ENCODE assay signal across 20 cellular contexts in genomic region chr1:160637065-160637464, GRCh38. TPM values are rescaled to one million over a fixed set of nuclear protein-coding genes. Genes with fewer than 3 reads are reported as not detected.
DNase-seq lines count a peak whose midpoint lies in the region; ATAC-seq, FAIRE-seq and TF ChIP-seq lines count a peak whose summit lies in the region.
"Had no signal": no experiment of that assay in that cellular context is flagged by ENCODE, and none has a peak within 500 bp of the region (broad histone marks: within the 10 kb centered on the region; RNA-seq: fewer than 3 reads in every experiment).

No MANE protein-coding gene starts in this region.

- no peak for DNase-seq in activated T-cell treated with anti-CD3 and anti-CD28 coated beads, Interleukin-2, amount 50 U/mL, for 4 hours
- no peak for DNase-seq in activated T-cell treated with anti-CD3 and anti-CD28 coated beads, Interleukin-2, amount 50 U/mL, for 48 hours
- no peak for DNase-seq in GM12878 (ENCODE audit: low read depth, low spot score)
- no peak for DNase-seq in spleen
- no peak for DNase-seq in foreskin melanocyte
- DNase-seq in cerebellum (ENCODE audit: low spot score) = no peak
- no peak for DNase-seq in smooth muscle cell (lab: John Stamatoyannopoulos, UW; ENCODE audit: unreplicated experiment)
- DNase-seq: ACHN; activated CD8-positive, alpha-beta memory T cell treated with anti-CD3 and anti-CD28 coated beads, Interleukin-2, amount 50 U/mL, for 4 hours; amniotic stem cell; cerebellar nuclear complex; kidney; NCI-H187; NK-92 treated with Interleukin-12 subunit alpha and Interleukin-12 subunit beta, amount 100 ng/mL, for 24 hours; retina; RPMI8226; uterus had no signal

- H3K4me2 ChIP-seq in GM12878 (ENCODE audit: control insufficient read depth, insufficient read depth) = peak overlapping the region; percentile 47
- H3K4me2 ChIP-seq in smooth muscle cell = no peak overlapping the region
- H3K4me2 ChIP-seq: hepatocyte had no signal

- intact Hi-C loops in GM12878 (cut with micrococcal nuclease; ENCODE audit: unreplicated experiment) (no loop called here), spleen (cut with DNase I; ENCODE audit: low total_unique reads) (no loop called here)

- no peak for FAIRE-seq in GM12878 (lab: Jason Lieb, UNC)
- FAIRE-seq: kidney had no signal

- H3K4me3 ChIP-seq in HUES64 (ENCODE audit: low read length) (no peak overlapping the region), GM12878 (no peak overlapping the region), spleen (no peak overlapping the region), smooth muscle cell (no peak overlapping the region)
- H3K4me3 ChIP-seq: hepatocyte, uterus had no signal

- peaks cover 92% of the 10 kb centered on the region for H3K4me1 Mint-ChIP-seq in activated T-cell treated with anti-CD3 and anti-CD28 coated beads, Interleukin-2, amount 50 U/mL, for 4 hours (ENCODE audit: low read depth)

- no TSS peak for BruUV-seq in GM12878 (replicated peaks; lab: Mats Ljungman, UMichigan)

- H3K4me3 Mint-ChIP-seq in activated T-cell treated with anti-CD3 and anti-CD28 coated beads, Interleukin-2, amount 50 U/mL, for 4 hours = peak overlapping the region; percentile 76

- H3K4me1 ChIP-seq in HUES64 (ENCODE audit: insufficient read depth, low read length) (peaks cover 6% of the 10 kb centered on the region; the same call in 1 of the 2 replicates), GM12878 (ENCODE audit: control insufficient read depth, insufficient read depth, low read length) (peaks cover 51% of the 10 kb centered on the region), spleen (peaks cover 33 to 98% (median 78%) of the 10 kb centered on the region in 6 donors), smooth muscle cell (ENCODE audit: low read depth) (no peaks in the 10 kb centered on the region)
- H3K4me1 ChIP-seq: uterus had no signal

- no peaks in the 10 kb centered on the region for H3K9me3 ChIP-seq in HUES64 (ENCODE audit: insufficient read depth, low read depth, low read length)
- H3K9me3 ChIP-seq in GM12878 (replicated peaks; ENCODE audit: control insufficient read depth, insufficient read depth, low read length) = no peaks in the 10 kb centered on the region
- no peaks in the 10 kb centered on the region for H3K9me3 ChIP-seq in spleen
- H3K9me3 ChIP-seq in smooth muscle cell (replicated peaks; ENCODE audit: low read depth) = no peaks in the 10 kb centered on the region
- H3K9me3 ChIP-seq: uterus had no signal

- TF ChIP-seq POLR2A in GM12878 (IDR thresholded peaks at IDR 0.05; ENCODE audit: low read depth, low read length) (no peak), spleen (IDR thresholded peaks at IDR 0.05) (no peak)

- peaks cover 84% of the 10 kb centered on the region for H3K79me2 ChIP-seq in GM12878 (ENCODE audit: control insufficient read depth, insufficient read depth, low read length)
- no peaks in the 10 kb centered on the region for H3K79me2 ChIP-seq in smooth muscle cell (ENCODE audit: low read depth)
- H3K79me2 ChIP-seq: hepatocyte had no signal

- no peak for TF ChIP-seq CTCF in GM12878 (IDR thresholded peaks at IDR 0.05 in 2 of 3, conservative IDR thresholded peaks at IDR 0.05 in 1 of 3; ENCODE audit: control insufficient read depth in 2 of 3, extremely low read depth in 1 of 3, insufficient read depth in 1 of 3, low read depth in 3 of 3, low read length in 3 of 3)
- no peak for TF ChIP-seq CTCF in spleen (IDR thresholded peaks at IDR 0.05 in 8 of 11, conservative IDR thresholded peaks at IDR 0.05 in 3 of 11)
- TF ChIP-seq CTCF in smooth muscle cell (IDR thresholded peaks at IDR 0.05; ENCODE audit: borderline replicate concordance, insufficient read depth, poor library complexity, severe bottlenecking) = no peak

- POLR2A ChIA-PET in GM12878 (lab: Charles Lee) = interaction anchor here (0.7 to 1.6 kb wide), 3 partner anchors 10 to 31 kb away, joined by 3 to 4 read pairs (median 4); partner anchors contain the start of gene SLAMF1

- no peak for ATAC-seq in activated T-cell treated with anti-CD3 and anti-CD28 coated beads, Interleukin-2, amount 50 U/mL, for 4 hours
- no peak for ATAC-seq in GM12878

- in situ Hi-C loops in GM12878 (cut with MboI) = no loop called here

- H2AFZ ChIP-seq in GM12878 (ENCODE audit: control insufficient read depth, low read depth, low read length) = no peak overlapping the region
- no peak overlapping the region for H2AFZ ChIP-seq in smooth muscle cell (ENCODE audit: low read depth)
- H2AFZ ChIP-seq: hepatocyte had no signal

- H3K27me3 Mint-ChIP-seq in activated T-cell treated with anti-CD3 and anti-CD28 coated beads, Interleukin-2, amount 50 U/mL, for 4 hours (ENCODE audit: low read depth) = no peaks in the 10 kb centered on the region

- TF ChIP-seq RAD21 in GM12878 (IDR thresholded peaks at IDR 0.05; ENCODE audit: insufficient read depth, low read depth, low read length) = no peak

- H3K9ac ChIP-seq in HUES64 (ENCODE audit: low read depth, low read length) (no peak overlapping the region), GM12878 (ENCODE audit: control insufficient read depth, insufficient read depth, low read length) (no peak overlapping the region), smooth muscle cell (ENCODE audit: low read depth) (no peak overlapping the region)

- SMC1A ChIA-PET in GM12878 (lab: Charles Lee; ENCODE audit: uncharacterized antibody, unreplicated experiment) = interaction anchor here (0.9 to 2.1 kb wide), 6 partner anchors 10 to 38 kb away, joined by 3 to 10 read pairs (median 4); partner anchors contain the start of gene SLAMF1

- RAD21 ChIA-PET in GM12878 (lab: Charles Lee; ENCODE audit: unreplicated experiment) = interaction anchor here (0.9 to 1.0 kb wide), 3 partner anchors 10 to 35 kb away, joined by 4 to 6 read pairs (median 5); partner anchors contain the start of gene SLAMF1

- H3K36me3 Mint-ChIP-seq in activated T-cell treated with anti-CD3 and anti-CD28 coated beads, Interleukin-2, amount 50 U/mL, for 4 hours (ENCODE audit: insufficient read depth) = peaks cover 80% of the 10 kb centered on the region

- no peaks in the 10 kb centered on the region for H3K36me3 ChIP-seq in HUES64 (ENCODE audit: insufficient read depth, low read length)
- H3K36me3 ChIP-seq in GM12878 (ENCODE audit: control insufficient read depth in 2 of 2, insufficient read depth in 2 of 2, low read length in 1 of 2) = peaks cover 25 to 53% of the 10 kb centered on the region in 2 experiments
- H3K36me3 ChIP-seq in spleen = peaks cover 0 to 33% (median 0%) of the 10 kb centered on the region in 6 donors
- H3K36me3 ChIP-seq in smooth muscle cell (ENCODE audit: low read depth) = no peaks in the 10 kb centered on the region
- H3K36me3 ChIP-seq: uterus had no signal

- CTCF ChIA-PET in GM12878 (lab: Yijun Ruan, JAX) = interaction anchor here (1.8 kb wide), 1 partner anchor 18 kb away, joined by 7 read pairs; no protein-coding TSS in a partner anchor

- H3K27ac ChIP-seq in HUES64 (ENCODE audit: low read depth, low read length) (peak overlapping the region; percentile 30; the same call in 1 of the 2 replicates), GM12878 (ENCODE audit: control insufficient read depth, insufficient read depth) (no peak overlapping the region), spleen (peak overlapping the region in 7 of 8 donors; percentile 54 to 86 (median 76)), smooth muscle cell (ENCODE audit: low read depth) (no peak overlapping the region)
- H3K27ac ChIP-seq: uterus, VCaP had no signal

- WGBS in HUES64 = 94% methylated on average over 8 of the region's 8 CpGs
- 92% methylated on average over 8 of the region's 8 CpGs for WGBS in GM12878 (ENCODE audit: insufficient coverage, insufficient replicate concordance, low lambda C conversion rate, missing lambda C conversion rate)
- 95 to 96% (median 95%) methylated on average over 8 of the region's 8 CpGs for WGBS in spleen, 5 donors
- WGBS in smooth muscle cell (ENCODE audit: low lambda C conversion rate) = 86% methylated on average over 8 of the region's 8 CpGs

- TF ChIP-seq EP300 in GM12878 (IDR thresholded peaks at IDR 0.05; ENCODE audit: borderline replicate concordance in 1 of 2, control insufficient read depth in 1 of 2, low read depth in 2 of 2, low read length in 2 of 2) = no peak

- no peaks in the 10 kb centered on the region for H3K9me3 Mint-ChIP-seq in activated T-cell treated with anti-CD3 and anti-CD28 coated beads, Interleukin-2, amount 50 U/mL, for 4 hours

- H3K27me3 ChIP-seq in HUES64 (ENCODE audit: insufficient read depth, low read length) (no peaks in the 10 kb centered on the region), GM12878 (replicated peaks in 1 of 2; ENCODE audit: control insufficient read depth in 2 of 2, insufficient read depth in 2 of 2, low read length in 1 of 2) (no peaks in the 10 kb centered on the region), spleen (replicated peaks in 1 of 7) (no peaks in the 10 kb centered on the region), smooth muscle cell (ENCODE audit: low read depth) (no peaks in the 10 kb centered on the region)
- H3K27me3 ChIP-seq: hepatocyte, uterus had no signal

- H4K20me1 ChIP-seq in GM12878 (ENCODE audit: control insufficient read depth, insufficient read depth) = no peaks in the 10 kb centered on the region
- no peaks in the 10 kb centered on the region for H4K20me1 ChIP-seq in smooth muscle cell (ENCODE audit: low read depth)

- H3F3A ChIP-seq in smooth muscle cell (ENCODE audit: low read depth) = no peaks in the 10 kb centered on the region

RNA-seq across cellular contexts. Expression of gene SLAMF1, which starts 9.8 kb away (rescaled TPM):
- 100 to 1,000 TPM in 1 of 3 donors, 10 to 100 TPM in 2; 69.2 to 138 (median 96.6) TPM for total RNA-seq in activated T-cell treated with anti-CD3 and anti-CD28 coated beads, Interleukin-2, amount 50 U/mL, for 4 hours
- not detected for polyA plus RNA-seq in HUES64 (2013, experiment 1 of 2)
- polyA plus RNA-seq in HUES64 (2013, experiment 2 of 2) = not detected
- total RNA-seq in GM12878 (2013; cell fraction: nucleolus; rRNA removed) = 1,111 and 1,167 TPM in 2 replicates
- total RNA-seq in GM12878 (2014; rRNA removed) = 121 and 136 TPM in 2 replicates
- 134 and 145 TPM in 2 replicates for total RNA-seq in GM12878 (2014; rRNA removed; fragmentation: Illumina TruSeq; extraction: Trizol)
- total RNA-seq in GM12878 (2021) = 125 and 140 TPM in 2 replicates
- 41.2 TPM for polyA plus RNA-seq in GM12878 (2011; ENCODE audit: low read depth)
- polyA plus RNA-seq in GM12878 (2011; rRNA removed) = 260 and 289 TPM in 2 replicates
- polyA plus RNA-seq in GM12878 (2011; cell fraction: cytosol; rRNA removed) = 194 and 205 TPM in 2 replicates
- 385 and 567 TPM in 2 replicates for polyA plus RNA-seq in GM12878 (2011; cell fraction: nucleus; rRNA removed)
- 73.7 and 121 TPM in 2 replicates for polyA plus RNA-seq in GM12878 (2012)
- polyA plus RNA-seq in GM12878 (2014; fragmentation: Illumina TruSeq; extraction: Trizol) = 134 and 155 TPM in 2 replicates
- polyA plus RNA-seq in GM12878 (2014; fragmentation: Nextera tagmentation; extraction: Ambion mirVana) = 100 to 1,000 TPM; 128 to 145 TPM
- polyA plus RNA-seq in GM12878 (2014; rRNA removed) = 154 and 204 TPM in 2 replicates
- polyA plus RNA-seq in GM12878 (2016; fragmentation: Nextera tagmentation; extraction: Ambion mirVana) = 10 to 100 TPM; 87.3 to 89.7 TPM
- polyA minus RNA-seq in GM12878 (2011; rRNA and poly(A)+ RNA removed) = 378 and 409 TPM in 2 replicates
- 105 and 108 TPM in 2 replicates for polyA minus RNA-seq in GM12878 (2011; cell fraction: cytosol; rRNA and poly(A)+ RNA removed)
- 309 and 389 TPM in 2 replicates for polyA minus RNA-seq in GM12878 (2011; cell fraction: nucleus; rRNA and poly(A)+ RNA removed)
- total RNA-seq in spleen = 10 to 100 TPM in 6 of 7 donors, 1 to 10 TPM in 1; 7.4 to 18.3 (median 11.3) TPM
- 1 to 10 TPM; 2.8 to 3.9 (median 3.2) TPM for polyA plus RNA-seq in spleen
- total RNA-seq in cerebellum = not detected
- total RNA-seq in smooth muscle cell = not detected in 2 replicates
- not detected in 2 replicates for polyA plus RNA-seq in smooth muscle cell

RNA-seq across cellular contexts. Expression of gene CD84, which starts 57.8 kb away (rescaled TPM):
- total RNA-seq in activated T-cell treated with anti-CD3 and anti-CD28 coated beads, Interleukin-2, amount 50 U/mL, for 4 hours = 10 to 100 TPM in 1 of 3 donors, 1 to 10 TPM in 2; 7.0 to 14.7 (median 7.7) TPM
- polyA plus RNA-seq in HUES64 (2013, experiment 1 of 2) = not detected
- polyA plus RNA-seq in HUES64 (2013, experiment 2 of 2) = not detected
- total RNA-seq in GM12878 (2013; cell fraction: nucleolus; rRNA removed) = 245 and 258 TPM in 2 replicates
- total RNA-seq in GM12878 (2014; rRNA removed) (12.3 and 15.2 TPM in 2 replicates), GM12878 (2014; rRNA removed; fragmentation: Illumina TruSeq; extraction: Trizol) (13.8 and 14.5 TPM in 2 replicates), GM12878 (2021) (10.4 and 14.2 TPM in 2 replicates), spleen (10 to 100 TPM; 50.3 to 76.1 (median 62.5) TPM), cerebellum (2.1 TPM), smooth muscle cell (not detected in 2 replicates)
- 12.7 TPM for polyA plus RNA-seq in GM12878 (2011; ENCODE audit: low read depth)
- polyA plus RNA-seq in GM12878 (2011; rRNA removed) (18.1 and 20.8 TPM in 2 replicates), GM12878 (2014; fragmentation: Illumina TruSeq; extraction: Trizol) (20.3 and 26.6 TPM in 2 replicates), GM12878 (2014; fragmentation: Nextera tagmentation; extraction: Ambion mirVana) (1 to 10 TPM; 3.4 to 6.8 TPM), GM12878 (2014; rRNA removed) (9.3 and 11.2 TPM in 2 replicates), GM12878 (2016; fragmentation: Nextera tagmentation; extraction: Ambion mirVana) (1 to 10 TPM; 7.5 to 7.9 TPM), spleen (10 to 100 TPM in 1 of 3 donors, 1 to 10 TPM in 2; 4.7 to 10.9 (median 5.4) TPM), smooth muscle cell (not detected in 2 replicates)
- 7.7 and 7.8 TPM in 2 replicates for polyA plus RNA-seq in GM12878 (2011; cell fraction: cytosol; rRNA removed)
- polyA plus RNA-seq in GM12878 (2011; cell fraction: nucleus; rRNA removed) = 20.4 and 23.3 TPM in 2 replicates
- 9.2 and 10.5 TPM in 2 replicates for polyA plus RNA-seq in GM12878 (2012)
- polyA minus RNA-seq in GM12878 (2011; rRNA and poly(A)+ RNA removed) = 21.3 and 24.2 TPM in 2 replicates
- polyA minus RNA-seq in GM12878 (2011; cell fraction: cytosol; rRNA and poly(A)+ RNA removed) = 2.3 and 2.4 TPM in 2 replicates
- 16.3 and 17.8 TPM in 2 replicates for polyA minus RNA-seq in GM12878 (2011; cell fraction: nucleus; rRNA and poly(A)+ RNA removed)

Comparison
In these comparisons a context has a peak if more than half of its experiments do, and no peak if none do; other contexts are left out.
1. H3K27ac ChIP-seq: peak in HUES64 (single experiment) and spleen (7 of 8); none in GM12878 (single experiment) and smooth muscle cell (single experiment).